In the genomic region with DNA sequence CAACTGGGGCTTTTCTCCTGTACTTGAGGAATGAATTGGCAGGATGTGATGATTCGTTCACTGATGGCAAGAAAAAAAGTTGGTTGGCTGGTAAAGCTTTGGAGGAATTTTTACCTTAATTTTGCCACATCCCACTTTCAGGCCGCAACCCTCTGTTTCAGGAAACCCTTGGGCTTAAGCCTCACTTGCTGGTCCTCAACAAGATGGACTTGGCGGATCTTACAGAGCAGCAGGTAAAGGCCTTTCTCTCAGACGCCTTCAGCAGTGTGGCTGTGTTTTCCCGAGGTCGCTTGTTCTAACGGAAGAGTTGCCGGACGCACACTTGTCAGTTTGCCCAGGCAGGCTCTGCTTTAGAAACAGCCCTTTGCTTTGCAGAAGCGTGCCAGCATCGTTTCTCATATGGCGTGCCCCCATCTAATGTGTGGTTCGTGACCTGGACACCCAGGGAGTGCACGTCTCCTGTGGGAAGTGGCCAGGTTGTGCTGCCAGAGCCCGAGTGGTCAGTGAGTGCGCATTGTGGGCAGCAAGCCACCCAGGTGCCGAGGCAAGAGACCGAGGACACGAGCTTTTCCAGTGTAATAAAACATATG, we compare ENCODE assay signal across 13 cellular contexts. TPM values are rescaled to one million over a fixed set of nuclear protein-coding genes. Genes with fewer than 3 reads are reported as not detected.
A peak's percentile ranks its signal among the peaks of the same experiment; 100 is the strongest.
DNase-seq lines count a peak whose midpoint lies in the region; ATAC-seq, FAIRE-seq and TF ChIP-seq lines count a peak whose summit lies in the region.
"Had no signal": no experiment of that assay in that cellular context is flagged by ENCODE, and none has a peak within 500 bp of the region (broad histone marks: within the 10 kb centered on the region; RNA-seq: fewer than 3 reads in every experiment).

No MANE protein-coding gene starts in this region.

- POLR2A ChIA-PET in GM12878 (lab: Charles Lee), result no interaction called here

- no peaks in the 10 kb centered on the region for H3K9me3 Mint-ChIP-seq in natural killer cell

- BruUV-seq in GM12878 (replicated peaks; lab: Mats Ljungman, UMichigan), result TSS peak; percentile 37

- TF ChIP-seq CTCF in GM12878 (IDR thresholded peaks at IDR 0.05 in 2 of 3, conservative IDR thresholded peaks at IDR 0.05 in 1 of 3; ENCODE audit: control insufficient read depth in 2 of 3, extremely low read depth in 1 of 3, insufficient read depth in 1 of 3, low read depth in 3 of 3, low read length in 3 of 3) (no peak), natural killer cell (IDR thresholded peaks at IDR 0.05) (no peak)

- H3K27me3 Mint-ChIP-seq in natural killer cell (ENCODE audit: low read depth in 2 of 2), result no peaks in the 10 kb centered on the region

- H3K4me3 ChIP-seq in BLaER1 (no peak overlapping the region), GM12878 (no peak overlapping the region)
- H3K4me3 ChIP-seq: hepatocyte, tibial artery had no signal

- 88% methylated on average over 17 of the region's 19 CpGs for WGBS in GM12878 (ENCODE audit: insufficient coverage, insufficient replicate concordance, low lambda C conversion rate, missing lambda C conversion rate)

- ATAC-seq in GM12878 (no peak), natural killer cell (no peak)
- ATAC-seq: left colon had no signal

- RAD21 ChIA-PET in GM12878 (lab: Charles Lee; ENCODE audit: unreplicated experiment), result no interaction called here

- in situ Hi-C loops in GM12878 (cut with MboI), result no loop called here

- no peak overlapping the region for H2AFZ ChIP-seq in GM12878 (ENCODE audit: control insufficient read depth, low read depth, low read length)
- H2AFZ ChIP-seq: hepatocyte had no signal

- intact Hi-C loops in GM12878 (cut with micrococcal nuclease; ENCODE audit: unreplicated experiment), result no loop called here
- intact Hi-C loops in natural killer cell (cut with micrococcal nuclease), result no loop called here

- no peak for TF ChIP-seq RAD21 in GM12878 (IDR thresholded peaks at IDR 0.05; ENCODE audit: insufficient read depth, low read depth, low read length)

- H3K4me3 Mint-ChIP-seq in natural killer cell, result peak overlapping the region; percentile 94

- peaks cover 36 to 38% of the 10 kb centered on the region in 2 donors for H3K4me1 Mint-ChIP-seq in natural killer cell

- H3K36me3 Mint-ChIP-seq in natural killer cell, result no peaks in the 10 kb centered on the region

- DNase-seq in GM12878 (ENCODE audit: low read depth, low spot score), result no peak
- no peak for DNase-seq in natural killer cell
- DNase-seq in OCI-M1 (lab: John Stamatoyannopoulos, UW), result no peak
- no peak for DNase-seq in ecto neural progenitor cell (ENCODE audit: low spot score)
- no peak for DNase-seq in NAMALWA (ENCODE audit: low spot score)
- DNase-seq: left colon, NCI-H2171 treated with DMSO at 0.1 percent for 48 hours, tibial artery had no signal

- no peak for FAIRE-seq in GM12878 (lab: Jason Lieb, UNC)

- H3K4me2 ChIP-seq in BLaER1 (peak overlapping the region; percentile 10), GM12878 (ENCODE audit: control insufficient read depth, insufficient read depth) (peak overlapping the region; percentile 72)

- SMC1A ChIA-PET in GM12878 (lab: Charles Lee; ENCODE audit: uncharacterized antibody, unreplicated experiment), result interaction anchor here (1.4 kb wide), 1 partner anchor 10 kb away, joined by 3 read pairs; no protein-coding TSS in a partner anchor

- H3K36me3 ChIP-seq in BLaER1 (peaks cover 64% of the 10 kb centered on the region), GM12878 (ENCODE audit: control insufficient read depth in 2 of 2, insufficient read depth in 2 of 2, low read length in 1 of 2) (peaks cover 8 to 9% of the 10 kb centered on the region in 2 experiments; a peak in 3 of 4 replicates)

- no peak for TF ChIP-seq EP300 in GM12878 (IDR thresholded peaks at IDR 0.05; ENCODE audit: borderline replicate concordance in 1 of 2, control insufficient read depth in 1 of 2, low read depth in 2 of 2, low read length in 2 of 2)

- no peak overlapping the region for H3K27ac ChIP-seq in BLaER1
- no peak overlapping the region for H3K27ac ChIP-seq in GM12878 (ENCODE audit: control insufficient read depth, insufficient read depth)
- H3K27ac ChIP-seq: tibial artery had no signal

- CTCF ChIA-PET in GM12878 (lab: Yijun Ruan, JAX), result no interaction called here

- peaks cover 58% of the 10 kb centered on the region for H4K20me1 ChIP-seq in BLaER1
- H4K20me1 ChIP-seq in GM12878 (ENCODE audit: control insufficient read depth, insufficient read depth), result peaks cover 3% of the 10 kb centered on the region; the same call in 1 of the 2 replicates

- peak; percentile 19 for TF ChIP-seq POLR2A in GM19193 (IDR thresholded peaks at IDR 0.05; ENCODE audit: extremely low read depth, insufficient read depth, insufficient read length)
- no peak for TF ChIP-seq POLR2A in GM12878 (IDR thresholded peaks at IDR 0.05; ENCODE audit: low read depth, low read length)

- H3K27me3 ChIP-seq in BLaER1 (no peaks in the 10 kb centered on the region), GM12878 (replicated peaks in 1 of 2; ENCODE audit: control insufficient read depth in 2 of 2, insufficient read depth in 2 of 2, low read length in 1 of 2) (no peaks in the 10 kb centered on the region)
- H3K27me3 ChIP-seq: hepatocyte, tibial artery had no signal

- H3K9ac ChIP-seq in BLaER1 (peak overlapping the region; percentile 97; the same call in 1 of the 2 replicates), GM12878 (ENCODE audit: control insufficient read depth, insufficient read depth, low read length) (no peak overlapping the region)

- H3K79me2 ChIP-seq in GM12878 (ENCODE audit: control insufficient read depth, insufficient read depth, low read length), result peaks cover 30% of the 10 kb centered on the region

- H3K4me1 ChIP-seq in BLaER1, result peaks cover 51% of the 10 kb centered on the region
- peaks cover 43% of the 10 kb centered on the region for H3K4me1 ChIP-seq in GM12878 (ENCODE audit: control insufficient read depth, insufficient read depth, low read length)

- H3K9me3 ChIP-seq in BLaER1, result no peaks in the 10 kb centered on the region
- no peaks in the 10 kb centered on the region for H3K9me3 ChIP-seq in GM12878 (replicated peaks; ENCODE audit: control insufficient read depth, insufficient read depth, low read length)
- H3K9me3 ChIP-seq: tibial artery had no signal

- peak overlapping the region in 1 of 2 donors; percentile 87 for H3K27ac Mint-ChIP-seq in natural killer cell

RNA-seq across cellular contexts. Expression of a gene that starts 2.2 kb away (rescaled TPM):
- total RNA-seq in GM12878 (2013; cell fraction: nucleolus; rRNA removed), result 107 and 127 TPM in 2 replicates
- total RNA-seq in GM12878 (2014; rRNA removed) (39.6 and 46.6 TPM in 2 replicates), GM12878 (2014; rRNA removed; fragmentation: Illumina TruSeq; extraction: Trizol) (34.4 and 41.6 TPM in 2 replicates), GM12878 (2021) (52.8 and 65.8 TPM in 2 replicates), natural killer cell (10 to 100 TPM; 64.3 to 76.3 (median 67.1) TPM)
- polyA plus RNA-seq in GM12878 (2011; ENCODE audit: low read depth), result 17.0 TPM
- polyA plus RNA-seq in GM12878 (2011; rRNA removed) (50.7 and 64.1 TPM in 2 replicates), GM12878 (2014; fragmentation: Illumina TruSeq; extraction: Trizol) (46.0 and 60.9 TPM in 2 replicates), GM12878 (2014; fragmentation: Nextera tagmentation; extraction: Ambion mirVana) (1 to 10 TPM; 6.2 to 9.2 TPM), GM12878 (2014; rRNA removed) (92.6 and 95.2 TPM in 2 replicates), GM12878 (2016; fragmentation: Nextera tagmentation; extraction: Ambion mirVana) (100 to 1,000 TPM; 102 to 104 TPM)
- polyA plus RNA-seq in GM12878 (2011; cell fraction: cytosol; rRNA removed), result 76.9 and 109 TPM in 2 replicates
- polyA plus RNA-seq in GM12878 (2011; cell fraction: nucleus; rRNA removed), result 240 and 347 TPM in 2 replicates
- 27.9 and 29.1 TPM in 2 replicates for polyA plus RNA-seq in GM12878 (2012)
- 53.0 and 56.3 TPM in 2 replicates for polyA minus RNA-seq in GM12878 (2011; rRNA and poly(A)+ RNA removed)
- polyA minus RNA-seq in GM12878 (2011; cell fraction: cytosol; rRNA and poly(A)+ RNA removed), result 17.9 and 18.8 TPM in 2 replicates
- polyA minus RNA-seq in GM12878 (2011; cell fraction: nucleus; rRNA and poly(A)+ RNA removed), result 34.3 and 67.6 TPM in 2 replicates

RNA-seq across cellular contexts. Expression of a gene that starts 17.1 kb away (rescaled TPM):
- total RNA-seq in GM12878 (2013; cell fraction: nucleolus; rRNA removed), result 12.1 and 14.7 TPM in 2 replicates
- total RNA-seq in GM12878 (2014; rRNA removed), result 11.7 and 13.8 TPM in 2 replicates
- total RNA-seq in GM12878 (2014; rRNA removed; fragmentation: Illumina TruSeq; extraction: Trizol), result 5.5 and 7.2 TPM in 2 replicates
- 14.4 and 16.1 TPM in 2 replicates for total RNA-seq in GM12878 (2021)
- 2.5 TPM for polyA plus RNA-seq in GM12878 (2011; ENCODE audit: low read depth)
- 4.3 and 4.7 TPM in 2 replicates for polyA plus RNA-seq in GM12878 (2011; rRNA removed)
- 6.5 and 7.6 TPM in 2 replicates for polyA plus RNA-seq in GM12878 (2011; cell fraction: cytosol; rRNA removed)
- polyA plus RNA-seq in GM12878 (2011; cell fraction: nucleus; rRNA removed), result 9.9 and 13.2 TPM in 2 replicates
- 7.4 and 8.3 TPM in 2 replicates for polyA plus RNA-seq in GM12878 (2012)
- polyA plus RNA-seq in GM12878 (2014; fragmentation: Illumina TruSeq; extraction: Trizol), result 2.2 and 4.1 TPM in 2 replicates
- polyA plus RNA-seq in GM12878 (2014; fragmentation: Nextera tagmentation; extraction: Ambion mirVana), result 1 to 10 TPM; 1.2 to 4.9 TPM
- 15.1 and 16.1 TPM in 2 replicates for polyA plus RNA-seq in GM12878 (2014; rRNA removed)
- polyA plus RNA-seq in GM12878 (2016; fragmentation: Nextera tagmentation; extraction: Ambion mirVana), result 10 to 100 TPM; 20.5 to 22.2 TPM
- 3.2 and 9.8 TPM in 2 replicates for polyA minus RNA-seq in GM12878 (2011; rRNA and poly(A)+ RNA removed)
- polyA minus RNA-seq in GM12878 (2011; cell fraction: cytosol; rRNA and poly(A)+ RNA removed), result 2.8 and 3.9 TPM in 2 replicates
- 5.4 and 5.7 TPM in 2 replicates for polyA minus RNA-seq in GM12878 (2011; cell fraction: nucleus; rRNA and poly(A)+ RNA removed)
- 1 to 10 TPM; 4.2 to 5.8 (median 5.5) TPM for total RNA-seq in natural killer cell

RNA-seq across cellular contexts. Expression of a gene that starts 23.0 kb away (rescaled TPM):
- 7.9 and 8.3 TPM in 2 replicates for total RNA-seq in GM12878 (2013; cell fraction: nucleolus; rRNA removed)
- total RNA-seq in GM12878 (2014; rRNA removed) (63.5 and 71.4 TPM in 2 replicates), GM12878 (2014; rRNA removed; fragmentation: Illumina TruSeq; extraction: Trizol) (48.0 and 50.8 TPM in 2 replicates), GM12878 (2021) (73.2 and 77.8 TPM in 2 replicates), natural killer cell (10 to 100 TPM; 17.7 to 21.3 (median 19.9) TPM)
- 52.7 TPM for polyA plus RNA-seq in GM12878 (2011; ENCODE audit: low read depth)
- polyA plus RNA-seq in GM12878 (2011; rRNA removed) (21.0 and 32.7 TPM in 2 replicates), GM12878 (2014; fragmentation: Illumina TruSeq; extraction: Trizol) (35.6 and 57.1 TPM in 2 replicates), GM12878 (2014; fragmentation: Nextera tagmentation; extraction: Ambion mirVana) (10 to 100 TPM; 55.3 to 67.7 TPM), GM12878 (2014; rRNA removed) (51.9 and 52.6 TPM in 2 replicates), GM12878 (2016; fragmentation: Nextera tagmentation; extraction: Ambion mirVana) (100 to 1,000 TPM; 162 to 164 TPM)
- 49.9 and 52.1 TPM in 2 replicates for polyA plus RNA-seq in GM12878 (2011; cell fraction: cytosol; rRNA removed)
- 45.0 and 46.7 TPM in 2 replicates for polyA plus RNA-seq in GM12878 (2011; cell fraction: nucleus; rRNA removed)
- 60.0 and 70.1 TPM in 2 replicates for polyA plus RNA-seq in GM12878 (2012)
- polyA minus RNA-seq in GM12878 (2011; rRNA and poly(A)+ RNA removed), result 14.8 and 20.7 TPM in 2 replicates
- polyA minus RNA-seq in GM12878 (2011; cell fraction: cytosol; rRNA and poly(A)+ RNA removed), result 15.1 and 18.8 TPM in 2 replicates
- 4.5 and 5.1 TPM in 2 replicates for polyA minus RNA-seq in GM12878 (2011; cell fraction: nucleus; rRNA and poly(A)+ RNA removed)

RNA-seq across cellular contexts. Expression of a gene that starts 28.3 kb away (rescaled TPM):
- total RNA-seq in GM12878 (2013; cell fraction: nucleolus; rRNA removed), result not detected in 2 replicates
- total RNA-seq in GM12878 (2014; rRNA removed), result not detected in 2 replicates
- not detected in 2 replicates for total RNA-seq in GM12878 (2014; rRNA removed; fragmentation: Illumina TruSeq; extraction: Trizol)
- not detected in 2 replicates for total RNA-seq in GM12878 (2021)
- polyA plus RNA-seq in GM12878 (2011; ENCODE audit: low read depth), result 0.42 TPM
- not detected in 2 replicates for polyA plus RNA-seq in GM12878 (2011; rRNA removed)
- not detected in 2 replicates for polyA plus RNA-seq in GM12878 (2011; cell fraction: cytosol; rRNA removed)
- polyA plus RNA-seq in GM12878 (2011; cell fraction: nucleus; rRNA removed), result not detected in 2 replicates
- polyA plus RNA-seq in GM12878 (2012), result 0.83 and 0.89 TPM in 2 replicates
- not detected in 2 replicates for polyA plus RNA-seq in GM12878 (2014; fragmentation: Illumina TruSeq; extraction: Trizol)
- polyA plus RNA-seq in GM12878 (2014; fragmentation: Nextera tagmentation; extraction: Ambion mirVana), result under 1 TPM; 0.03 to 0.15 TPM
- polyA plus RNA-seq in GM12878 (2014; rRNA removed), result not detected in 2 replicates
- polyA plus RNA-seq in GM12878 (2016; fragmentation: Nextera tagmentation; extraction: Ambion mirVana), result under 1 TPM; 0.78 to 0.96 TPM
- not detected in 2 replicates for polyA minus RNA-seq in GM12878 (2011; rRNA and poly(A)+ RNA removed)
- not detected in 2 replicates for polyA minus RNA-seq in GM12878 (2011; cell fraction: cytosol; rRNA and poly(A)+ RNA removed)
- polyA minus RNA-seq in GM12878 (2011; cell fraction: nucleus; rRNA and poly(A)+ RNA removed), result not detected in 2 replicates
- total RNA-seq in natural killer cell, result not detected
- total RNA-seq: activated CD8-positive, alpha-beta memory T cell treated with anti-CD3 and anti-CD28 coated beads for 36 hours; dermis microvascular lymphatic vessel endothelial cell; left colon had no signal

RNA-seq across cellular contexts. Expression of a gene that starts 38.3 kb away (rescaled TPM):
- 13.0 and 16.8 TPM in 2 replicates for total RNA-seq in GM12878 (2013; cell fraction: nucleolus; rRNA removed)
- total RNA-seq in GM12878 (2014; rRNA removed) (35.3 and 35.4 TPM in 2 replicates), GM12878 (2014; rRNA removed; fragmentation: Illumina TruSeq; extraction: Trizol) (19.2 and 21.4 TPM in 2 replicates), GM12878 (2021) (34.9 and 36.9 TPM in 2 replicates), natural killer cell (1 to 10 TPM; 7.6 to 9.5 (median 7.9) TPM)
- 4.4 TPM for polyA plus RNA-seq in GM12878 (2011; ENCODE audit: low read depth)
- polyA plus RNA-seq in GM12878 (2011; rRNA removed) (9.9 and 13.6 TPM in 2 replicates), GM12878 (2014; fragmentation: Illumina TruSeq; extraction: Trizol) (2.2 and 7.0 TPM in 2 replicates), GM12878 (2014; fragmentation: Nextera tagmentation; extraction: Ambion mirVana) (10 to 100 TPM in 1 of 2 experiments, 1 to 10 TPM in 1; 1.8 to 11.2 TPM), GM12878 (2014; rRNA removed) (41.7 and 50.2 TPM in 2 replicates), GM12878 (2016; fragmentation: Nextera tagmentation; extraction: Ambion mirVana) (10 to 100 TPM; 29.7 to 33.3 TPM)
- polyA plus RNA-seq in GM12878 (2011; cell fraction: cytosol; rRNA removed), result 17.9 and 36.0 TPM in 2 replicates
- 21.8 and 26.3 TPM in 2 replicates for polyA plus RNA-seq in GM12878 (2011; cell fraction: nucleus; rRNA removed)
- 17.7 and 20.3 TPM in 2 replicates for polyA plus RNA-seq in GM12878 (2012)
- polyA minus RNA-seq in GM12878 (2011; rRNA and poly(A)+ RNA removed), result 1.9 and 5.5 TPM in 2 replicates
- 1.5 and 2.1 TPM in 2 replicates for polyA minus RNA-seq in GM12878 (2011; cell fraction: cytosol; rRNA and poly(A)+ RNA removed)
- polyA minus RNA-seq in GM12878 (2011; cell fraction: nucleus; rRNA and poly(A)+ RNA removed), result 13.3 and 23.6 TPM in 2 replicates
